ENCODE assay signal across 1 cellular context in the genomic region with DNA sequence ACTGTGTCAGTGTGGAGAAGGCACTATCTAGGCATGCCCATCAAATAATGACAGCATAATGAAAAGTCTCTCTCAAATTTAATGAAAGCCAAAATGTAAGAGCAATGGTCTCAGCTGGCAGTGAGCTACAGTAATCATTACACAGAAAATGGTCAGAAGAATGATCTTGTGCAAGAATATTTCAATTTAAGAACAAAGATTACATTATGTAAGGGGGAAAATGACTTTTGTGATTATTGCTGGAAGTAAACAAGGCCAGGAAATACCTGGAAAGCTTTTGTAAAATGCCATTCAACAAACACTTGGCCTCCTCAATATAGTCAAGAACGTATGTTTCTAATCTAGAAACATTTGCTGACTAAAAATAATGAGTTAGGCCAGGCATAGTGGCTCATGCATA.
TF ChIP-seq lines count a peak whose summit lies in the region.

No MANE protein-coding gene starts in this region.

TF ChIP-seq in HepG2, 621 proteins besides CTCF, POLR2A, EP300 and RAD21 (continued from another document):
- TF ChIP-seq, protein P1, sequence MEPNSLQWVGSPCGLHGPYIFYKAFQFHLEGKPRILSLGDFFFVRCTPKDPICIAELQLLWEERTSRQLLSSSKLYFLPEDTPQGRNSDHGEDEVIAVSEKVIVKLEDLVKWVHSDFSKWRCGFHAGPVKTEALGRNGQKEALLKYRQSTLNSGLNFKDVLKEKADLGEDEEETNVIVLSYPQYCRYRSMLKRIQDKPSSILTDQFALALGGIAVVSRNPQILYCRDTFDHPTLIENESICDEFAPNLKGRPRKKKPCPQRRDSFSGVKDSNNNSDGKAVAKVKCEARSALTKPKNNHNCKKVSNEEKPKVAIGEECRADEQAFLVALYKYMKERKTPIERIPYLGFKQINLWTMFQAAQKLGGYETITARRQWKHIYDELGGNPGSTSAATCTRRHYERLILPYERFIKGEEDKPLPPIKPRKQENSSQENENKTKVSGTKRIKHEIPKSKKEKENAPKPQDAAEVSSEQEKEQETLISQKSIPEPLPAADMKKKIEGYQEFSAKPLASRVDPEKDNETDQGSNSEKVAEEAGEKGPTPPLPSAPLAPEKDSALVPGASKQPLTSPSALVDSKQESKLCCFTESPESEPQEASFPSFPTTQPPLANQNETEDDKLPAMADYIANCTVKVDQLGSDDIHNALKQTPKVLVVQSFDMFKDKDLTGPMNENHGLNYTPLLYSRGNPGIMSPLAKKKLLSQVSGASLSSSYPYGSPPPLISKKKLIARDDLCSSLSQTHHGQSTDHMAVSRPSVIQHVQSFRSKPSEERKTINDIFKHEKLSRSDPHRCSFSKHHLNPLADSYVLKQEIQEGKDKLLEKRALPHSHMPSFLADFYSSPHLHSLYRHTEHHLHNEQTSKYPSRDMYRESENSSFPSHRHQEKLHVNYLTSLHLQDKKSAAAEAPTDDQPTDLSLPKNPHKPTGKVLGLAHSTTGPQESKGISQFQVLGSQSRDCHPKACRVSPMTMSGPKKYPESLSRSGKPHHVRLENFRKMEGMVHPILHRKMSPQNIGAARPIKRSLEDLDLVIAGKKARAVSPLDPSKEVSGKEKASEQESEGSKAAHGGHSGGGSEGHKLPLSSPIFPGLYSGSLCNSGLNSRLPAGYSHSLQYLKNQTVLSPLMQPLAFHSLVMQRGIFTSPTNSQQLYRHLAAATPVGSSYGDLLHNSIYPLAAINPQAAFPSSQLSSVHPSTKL (CRISPR knock-in tag; IDR thresholded peaks at IDR 0.05) = peak; percentile 31; the same call in 1 of the 2 replicates
- TF ChIP-seq KLF9 (CRISPR knock-in tag; IDR thresholded peaks at IDR 0.05; ENCODE audit: low read depth) = no peak
- TF ChIP-seq SOX13 (IDR thresholded peaks at IDR 0.05) = no peak
- peak in 1 of 2 experiments; percentile 60; a peak in 1 of 4 replicates for TF ChIP-seq SOX13 (CRISPR knock-in tag; conservative IDR thresholded peaks at IDR 0.05 in 1 of 2, IDR thresholded peaks at IDR 0.05 in 1 of 2)
- TF ChIP-seq FOXA3 (CRISPR knock-in tag; IDR thresholded peaks at IDR 0.05) = peak; percentile 55
- no peak for TF ChIP-seq ZNF552 (CRISPR knock-in tag; IDR thresholded peaks at IDR 0.05; ENCODE audit: borderline replicate concordance)
- no peak for TF ChIP-seq ZNF431 (CRISPR knock-in tag; IDR thresholded peaks at IDR 0.05; ENCODE audit: borderline replicate concordance, low read depth)
- TF ChIP-seq TBL1XR1 (IDR thresholded peaks at IDR 0.05; ENCODE audit: borderline replicate concordance, low read length, partially characterized antibody) = no peak
- no peak for TF ChIP-seq ATAD3A (CRISPR knock-in tag; IDR thresholded peaks at IDR 0.05)
- TF ChIP-seq, protein P2, sequence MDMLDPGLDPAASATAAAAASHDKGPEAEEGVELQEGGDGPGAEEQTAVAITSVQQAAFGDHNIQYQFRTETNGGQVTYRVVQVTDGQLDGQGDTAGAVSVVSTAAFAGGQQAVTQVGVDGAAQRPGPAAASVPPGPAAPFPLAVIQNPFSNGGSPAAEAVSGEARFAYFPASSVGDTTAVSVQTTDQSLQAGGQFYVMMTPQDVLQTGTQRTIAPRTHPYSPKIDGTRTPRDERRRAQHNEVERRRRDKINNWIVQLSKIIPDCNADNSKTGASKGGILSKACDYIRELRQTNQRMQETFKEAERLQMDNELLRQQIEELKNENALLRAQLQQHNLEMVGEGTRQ (IDR thresholded peaks at IDR 0.05; ENCODE audit: low read depth, low read length) = no peak
- TF ChIP-seq, protein P2 (CRISPR knock-in tag; IDR thresholded peaks at IDR 0.05; ENCODE audit: borderline replicate concordance) = no peak
- peak; percentile 47; the same call in 1 of the 2 replicates for TF ChIP-seq SOX5 (CRISPR knock-in tag; IDR thresholded peaks at IDR 0.05; ENCODE audit: borderline replicate concordance)
- no peak for TF ChIP-seq AKNA (CRISPR knock-in tag; IDR thresholded peaks at IDR 0.05; ENCODE audit: borderline replicate concordance)
- 0 out of 2 replicates have a peak, but pooled peaks have one; percentile 6 for TF ChIP-seq CEBPG (CRISPR knock-in tag; IDR thresholded peaks at IDR 0.05)
- TF ChIP-seq FOXA1 (IDR thresholded peaks at IDR 0.05) = no peak
- peak; percentile 46; the same call in 1 of the 2 replicates for TF ChIP-seq FOXA1 (CRISPR knock-in tag; IDR thresholded peaks at IDR 0.05)
- no peak for TF ChIP-seq ZNF260 (CRISPR knock-in tag; IDR thresholded peaks at IDR 0.05; ENCODE audit: borderline replicate concordance, low read depth)
- no peak for TF ChIP-seq ZNF274 (CRISPR knock-in tag; IDR thresholded peaks at IDR 0.05)
- no peak for TF ChIP-seq PHB2 (IDR thresholded peaks at IDR 0.05; ENCODE audit: partially characterized antibody)
- no peak for TF ChIP-seq ZUFSP (CRISPR knock-in tag; IDR thresholded peaks at IDR 0.05; ENCODE audit: borderline replicate concordance)
- no peak for TF ChIP-seq EHMT2 (IDR thresholded peaks at IDR 0.05; ENCODE audit: borderline replicate concordance, low read depth, low read length)
